2 cellular contexts compared by ENCODE assay signal in the genomic region with DNA sequence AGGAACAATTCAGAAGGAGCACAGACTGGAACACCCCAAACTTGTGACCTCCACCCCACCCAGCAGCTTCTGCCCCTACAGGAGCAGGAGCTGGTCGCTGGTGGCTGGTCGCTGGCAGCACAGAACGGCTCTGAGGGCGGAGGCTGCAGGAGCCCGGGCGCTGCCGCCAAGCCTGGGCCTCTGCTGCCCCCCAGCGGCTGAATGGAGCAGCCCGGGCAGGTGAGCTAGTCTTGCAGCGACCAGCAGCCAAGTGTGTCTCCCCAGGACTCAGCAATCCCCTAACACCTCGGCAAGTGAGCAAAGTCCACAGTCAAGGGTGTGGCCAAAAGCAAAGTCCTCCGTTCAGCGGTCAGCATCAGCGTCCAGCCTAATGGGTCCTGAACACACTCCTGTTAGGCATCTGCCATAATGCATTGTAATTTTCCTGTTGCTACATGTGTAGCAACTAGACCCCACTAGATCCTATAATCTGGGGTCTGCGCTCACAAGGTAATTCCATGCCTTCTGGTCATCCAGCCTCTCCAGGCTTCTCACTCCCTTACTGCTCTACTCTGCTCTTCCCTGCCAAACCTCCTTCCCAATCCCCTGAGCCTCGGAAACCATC.
A peak's percentile ranks its signal among the peaks of the same experiment; 100 is the strongest.
TF ChIP-seq lines count a peak whose summit lies in the region.

No MANE protein-coding gene starts in this region.

TF ChIP-seq in HCT116, 20 proteins besides CTCF, POLR2A, EP300 and RAD21:
- TF ChIP-seq POLR2AphosphoS5 (IDR thresholded peaks at IDR 0.05; ENCODE audit: low read depth, low read length) (0 out of 2 replicates have a peak, but pooled peaks have one; percentile 25), EGR1 (IDR thresholded peaks at IDR 0.05; ENCODE audit: low read depth) (no peak), CEBPB (IDR thresholded peaks at IDR 0.05; ENCODE audit: low read depth) (no peak), SP1 (IDR thresholded peaks at IDR 0.05; ENCODE audit: low read depth) (no peak), TCF7L2 (IDR thresholded peaks at IDR 0.05; ENCODE audit: borderline replicate concordance, extremely low read depth, insufficient read depth, insufficient read length) (no peak)

TF ChIP-seq in K562, 482 proteins besides CTCF, POLR2A, EP300 and RAD21:
- TF ChIP-seq, protein P1, sequence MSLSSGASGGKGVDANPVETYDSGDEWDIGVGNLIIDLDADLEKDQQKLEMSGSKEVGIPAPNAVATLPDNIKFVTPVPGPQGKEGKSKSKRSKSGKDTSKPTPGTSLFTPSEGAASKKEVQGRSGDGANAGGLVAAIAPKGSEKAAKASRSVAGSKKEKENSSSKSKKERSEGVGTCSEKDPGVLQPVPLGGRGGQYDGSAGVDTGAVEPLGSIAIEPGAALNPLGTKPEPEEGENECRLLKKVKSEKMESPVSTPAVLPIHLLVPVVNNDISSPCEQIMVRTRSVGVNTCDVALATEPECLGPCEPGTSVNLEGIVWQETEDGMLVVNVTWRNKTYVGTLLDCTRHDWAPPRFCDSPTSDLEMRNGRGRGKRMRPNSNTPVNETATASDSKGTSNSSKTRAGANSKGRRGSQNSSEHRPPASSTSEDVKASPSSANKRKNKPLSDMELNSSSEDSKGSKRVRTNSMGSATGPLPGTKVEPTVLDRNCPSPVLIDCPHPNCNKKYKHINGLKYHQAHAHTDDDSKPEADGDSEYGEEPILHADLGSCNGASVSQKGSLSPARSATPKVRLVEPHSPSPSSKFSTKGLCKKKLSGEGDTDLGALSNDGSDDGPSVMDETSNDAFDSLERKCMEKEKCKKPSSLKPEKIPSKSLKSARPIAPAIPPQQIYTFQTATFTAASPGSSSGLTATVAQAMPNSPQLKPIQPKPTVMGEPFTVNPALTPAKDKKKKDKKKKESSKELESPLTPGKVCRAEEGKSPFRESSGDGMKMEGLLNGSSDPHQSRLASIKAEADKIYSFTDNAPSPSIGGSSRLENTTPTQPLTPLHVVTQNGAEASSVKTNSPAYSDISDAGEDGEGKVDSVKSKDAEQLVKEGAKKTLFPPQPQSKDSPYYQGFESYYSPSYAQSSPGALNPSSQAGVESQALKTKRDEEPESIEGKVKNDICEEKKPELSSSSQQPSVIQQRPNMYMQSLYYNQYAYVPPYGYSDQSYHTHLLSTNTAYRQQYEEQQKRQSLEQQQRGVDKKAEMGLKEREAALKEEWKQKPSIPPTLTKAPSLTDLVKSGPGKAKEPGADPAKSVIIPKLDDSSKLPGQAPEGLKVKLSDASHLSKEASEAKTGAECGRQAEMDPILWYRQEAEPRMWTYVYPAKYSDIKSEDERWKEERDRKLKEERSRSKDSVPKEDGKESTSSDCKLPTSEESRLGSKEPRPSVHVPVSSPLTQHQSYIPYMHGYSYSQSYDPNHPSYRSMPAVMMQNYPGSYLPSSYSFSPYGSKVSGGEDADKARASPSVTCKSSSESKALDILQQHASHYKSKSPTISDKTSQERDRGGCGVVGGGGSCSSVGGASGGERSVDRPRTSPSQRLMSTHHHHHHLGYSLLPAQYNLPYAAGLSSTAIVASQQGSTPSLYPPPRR (CRISPR knock-in tag; IDR thresholded peaks at IDR 0.05; ENCODE audit: borderline replicate concordance): no peak
- no peak for TF ChIP-seq CEBPG (CRISPR knock-in tag; IDR thresholded peaks at IDR 0.05)
- no peak for TF ChIP-seq CEBPG (tag; conservative IDR thresholded peaks at IDR 0.05 in 1 of 2, IDR thresholded peaks at IDR 0.05 in 1 of 2)
- TF ChIP-seq, protein P2, sequence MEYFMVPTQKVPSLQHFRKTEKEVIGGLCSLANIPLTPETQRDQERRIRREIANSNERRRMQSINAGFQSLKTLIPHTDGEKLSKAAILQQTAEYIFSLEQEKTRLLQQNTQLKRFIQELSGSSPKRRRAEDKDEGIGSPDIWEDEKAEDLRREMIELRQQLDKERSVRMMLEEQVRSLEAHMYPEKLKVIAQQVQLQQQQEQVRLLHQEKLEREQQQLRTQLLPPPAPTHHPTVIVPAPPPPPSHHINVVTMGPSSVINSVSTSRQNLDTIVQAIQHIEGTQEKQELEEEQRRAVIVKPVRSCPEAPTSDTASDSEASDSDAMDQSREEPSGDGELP (CRISPR knock-in tag; IDR thresholded peaks at IDR 0.05; ENCODE audit: borderline replicate concordance): peak; percentile 51; the same call in 1 of the 2 replicates
- TF ChIP-seq SMC3 (conservative IDR thresholded peaks at IDR 0.05; ENCODE audit: insufficient read depth, low read depth, low read length): peak; percentile 87
- peak; percentile 84 for TF ChIP-seq ZFP36 (IDR thresholded peaks at IDR 0.05; ENCODE audit: low read depth, low read length, partially characterized antibody)
- TF ChIP-seq RB1 (IDR thresholded peaks at IDR 0.05; ENCODE audit: low read depth): peak; percentile 83
- TF ChIP-seq STAG1 (CRISPR knock-in tag; IDR thresholded peaks at IDR 0.05; ENCODE audit: borderline replicate concordance): peak; percentile 79; the same call in 1 of the 2 replicates
- peak in 1 of 3 experiments; percentile 23 for TF ChIP-seq YY1 (IDR thresholded peaks at IDR 0.05; ENCODE audit: borderline replicate concordance in 1 of 3, control insufficient read depth in 1 of 3, extremely low read depth in 1 of 3, insufficient read depth in 3 of 3, insufficient read length in 1 of 3, insufficient replicate concordance in 2 of 3, low read depth in 1 of 3, low read length in 2 of 3)
- TF ChIP-seq MAZ (CRISPR knock-in tag; conservative IDR thresholded peaks at IDR 0.05 in 1 of 2, IDR thresholded peaks at IDR 0.05 in 1 of 2): 0 out of 4 replicates have a peak, but pooled peaks of 1 of the 2 experiments have one; percentile 15
- no peak for TF ChIP-seq ZNF263 (CRISPR knock-in tag; IDR thresholded peaks at IDR 0.05; ENCODE audit: borderline replicate concordance)
- no peak for TF ChIP-seq PTRF (tag; IDR thresholded peaks at IDR 0.05)
- no peak for TF ChIP-seq RBM17 (IDR thresholded peaks at IDR 0.05; ENCODE audit: borderline replicate concordance, low read depth, low read length)
- TF ChIP-seq, protein P3, sequence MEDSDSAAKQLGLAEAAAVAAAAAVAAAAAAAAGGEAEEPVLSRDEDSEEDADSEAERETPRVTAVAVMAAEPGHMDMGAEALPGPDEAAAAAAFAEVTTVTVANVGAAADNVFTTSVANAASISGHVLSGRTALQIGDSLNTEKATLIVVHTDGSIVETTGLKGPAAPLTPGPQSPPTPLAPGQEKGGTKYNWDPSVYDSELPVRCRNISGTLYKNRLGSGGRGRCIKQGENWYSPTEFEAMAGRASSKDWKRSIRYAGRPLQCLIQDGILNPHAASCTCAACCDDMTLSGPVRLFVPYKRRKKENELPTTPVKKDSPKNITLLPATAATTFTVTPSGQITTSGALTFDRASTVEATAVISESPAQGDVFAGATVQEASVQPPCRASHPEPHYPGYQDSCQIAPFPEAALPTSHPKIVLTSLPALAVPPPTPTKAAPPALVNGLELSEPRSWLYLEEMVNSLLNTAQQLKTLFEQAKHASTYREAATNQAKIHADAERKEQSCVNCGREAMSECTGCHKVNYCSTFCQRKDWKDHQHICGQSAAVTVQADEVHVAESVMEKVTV (CRISPR knock-in tag; IDR thresholded peaks at IDR 0.05): peak; percentile 77
- TF ChIP-seq ZKSCAN1 (IDR thresholded peaks at IDR 0.05; ENCODE audit: low read depth, low read length): 0 out of 2 replicates have a peak, but pooled peaks have one; percentile 32
- no peak for TF ChIP-seq WHSC1 (IDR thresholded peaks at IDR 0.05; ENCODE audit: low read length)
- TF ChIP-seq ATF1 (CRISPR knock-in tag; IDR thresholded peaks at IDR 0.05): no peak
- no peak for TF ChIP-seq ATF1 (tag; IDR thresholded peaks at IDR 0.05)
- no peak for TF ChIP-seq TSC22D4 (tag; IDR thresholded peaks at IDR 0.05)
- TF ChIP-seq, protein P4, sequence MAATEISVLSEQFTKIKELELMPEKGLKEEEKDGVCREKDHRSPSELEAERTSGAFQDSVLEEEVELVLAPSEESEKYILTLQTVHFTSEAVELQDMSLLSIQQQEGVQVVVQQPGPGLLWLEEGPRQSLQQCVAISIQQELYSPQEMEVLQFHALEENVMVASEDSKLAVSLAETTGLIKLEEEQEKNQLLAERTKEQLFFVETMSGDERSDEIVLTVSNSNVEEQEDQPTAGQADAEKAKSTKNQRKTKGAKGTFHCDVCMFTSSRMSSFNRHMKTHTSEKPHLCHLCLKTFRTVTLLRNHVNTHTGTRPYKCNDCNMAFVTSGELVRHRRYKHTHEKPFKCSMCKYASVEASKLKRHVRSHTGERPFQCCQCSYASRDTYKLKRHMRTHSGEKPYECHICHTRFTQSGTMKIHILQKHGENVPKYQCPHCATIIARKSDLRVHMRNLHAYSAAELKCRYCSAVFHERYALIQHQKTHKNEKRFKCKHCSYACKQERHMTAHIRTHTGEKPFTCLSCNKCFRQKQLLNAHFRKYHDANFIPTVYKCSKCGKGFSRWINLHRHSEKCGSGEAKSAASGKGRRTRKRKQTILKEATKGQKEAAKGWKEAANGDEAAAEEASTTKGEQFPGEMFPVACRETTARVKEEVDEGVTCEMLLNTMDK (IDR thresholded peaks at IDR 0.05; ENCODE audit: borderline replicate concordance, insufficient read depth, low read depth, low read length, poor library complexity, severe bottlenecking): peak; percentile 33
